Comparison of ENCODE assay signal across 19 cellular contexts in the genomic region with DNA sequence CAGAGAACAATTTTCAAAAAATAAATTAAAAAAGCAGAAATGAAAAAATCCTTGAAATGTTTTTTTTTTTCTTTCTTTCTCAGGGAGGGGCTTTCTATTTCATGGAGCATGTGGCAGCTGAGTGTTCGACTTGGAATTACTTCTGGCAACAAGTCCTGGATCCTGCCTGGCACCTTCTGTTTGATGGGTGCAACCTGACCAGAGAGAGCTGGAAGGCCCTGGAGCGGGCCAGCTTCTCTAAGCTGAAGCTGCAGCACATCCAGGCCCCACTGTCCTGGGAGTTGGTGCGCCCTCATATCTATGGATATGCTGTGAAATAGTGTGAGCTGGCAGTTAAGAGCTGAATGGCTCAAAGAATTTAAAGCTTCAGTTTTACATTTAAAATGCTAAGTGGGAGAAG. TPM values are rescaled to one million over a fixed set of nuclear protein-coding genes. Genes with fewer than 3 reads are reported as not detected.
DNase-seq lines count a peak whose midpoint lies in the region; ATAC-seq, FAIRE-seq and TF ChIP-seq lines count a peak whose summit lies in the region.
"Had no signal": no experiment of that assay in that cellular context is flagged by ENCODE, and none has a peak within 500 bp of the region (broad histone marks: within the 10 kb centered on the region; RNA-seq: fewer than 3 reads in every experiment).

No MANE protein-coding gene starts in this region.

- no peaks in the 10 kb centered on the region for H3K9me3 Mint-ChIP-seq in WTC11
- no peaks in the 10 kb centered on the region for H3K9me3 Mint-ChIP-seq in stimulated activated effector memory CD8-positive, alpha-beta T cell treated with anti-CD3 and anti-CD28 coated beads, Interleukin-12 subunit alpha, Interleukin-12 subunit beta, amount 100 ng/mL, for 72 hours
- H3K9me3 Mint-ChIP-seq: CD14-positive monocyte had no signal

- POLR2A ChIA-PET in WTC11 (lab: Charles Lee) = interaction anchor here (0.5 to 0.7 kb wide), 2 partner anchors 391 to 421 kb away, joined by 3 read pairs; no protein-coding TSS in a partner anchor

- H3K27ac Mint-ChIP-seq in WTC11 = 0 out of 2 replicates have a peak overlapping the region, but pooled peaks have one; percentile 43
- H3K27ac Mint-ChIP-seq in stimulated activated effector memory CD8-positive, alpha-beta T cell treated with anti-CD3 and anti-CD28 coated beads, Interleukin-12 subunit alpha, Interleukin-12 subunit beta, amount 100 ng/mL, for 72 hours = peak overlapping the region; percentile 33

- H3K36me3 ChIP-seq in kidney (ENCODE audit: control insufficient read depth in 1 of 2, insufficient read depth in 2 of 2, low read length in 2 of 2) = peaks cover 3 to 8% of the 10 kb centered on the region in 2 donors
- H3K36me3 ChIP-seq: HAP-1 had no signal

- H3K4me1 Mint-ChIP-seq in WTC11 = peaks cover 71% of the 10 kb centered on the region
- peaks cover 13% of the 10 kb centered on the region for H3K4me1 Mint-ChIP-seq in stimulated activated effector memory CD8-positive, alpha-beta T cell treated with anti-CD3 and anti-CD28 coated beads, Interleukin-12 subunit alpha, Interleukin-12 subunit beta, amount 100 ng/mL, for 72 hours

- H3K9ac ChIP-seq in kidney (ENCODE audit: low read length in 2 of 2) = no peak overlapping the region

- in situ Hi-C loops in G401 (cut with HindIII; ENCODE audit: low sequenced_read_pairs) = no loop called here

- no peak for ATAC-seq in WTC11
- peak; percentile 1 for ATAC-seq in left lobe of liver
- no peak for ATAC-seq in stimulated activated effector memory CD8-positive, alpha-beta T cell treated with anti-CD3 and anti-CD28 coated beads, Interleukin-12 subunit alpha, Interleukin-12 subunit beta, amount 100 ng/mL, for 72 hours
- ATAC-seq: Right ventricle myocardium inferior had no signal

- peaks cover 17 to 25% of the 10 kb centered on the region in 2 donors for H3K4me1 ChIP-seq in kidney (ENCODE audit: control insufficient read depth in 1 of 2, insufficient read depth in 1 of 2, low read depth in 1 of 2, low read length in 2 of 2)

- no peak for TF ChIP-seq CTCF in WTC11 (IDR thresholded peaks at IDR 0.05)
- no peak for TF ChIP-seq CTCF in kidney (IDR thresholded peaks at IDR 0.05; ENCODE audit: borderline replicate concordance, extremely low read depth, insufficient read depth)

- CTCF ChIA-PET in WTC11 (lab: Charles Lee) = interaction anchor here (1.1 kb wide), 1 partner anchor 98 kb away, joined by 3 read pairs; no protein-coding TSS in a partner anchor

- H3K4me3 ChIP-seq in kidney (ENCODE audit: low read length in 2 of 2) = no peak overlapping the region
- H3K4me3 ChIP-seq: HAP-1 had no signal

- H3K9me3 ChIP-seq in kidney (ENCODE audit: control insufficient read depth in 1 of 2, low read length in 2 of 2) = no peaks in the 10 kb centered on the region
- H3K9me3 ChIP-seq: HAP-1 had no signal

- H3K27me3 Mint-ChIP-seq in WTC11 (ENCODE audit: low read depth) = no peaks in the 10 kb centered on the region

- intact Hi-C loops in cardiac septum (cut with DNase I) = loop anchor here (5.0 kb wide), 1 partner anchor 57 kb away; no protein-coding TSS in a partner anchor
- intact Hi-C loops in kidney (cut with DNase I) = no loop called here

- DNase-seq in G401 (ENCODE audit: low spot score) (peak; percentile 58), WTC11 (ENCODE audit: low spot score) (no peak), left lobe of liver (ENCODE audit: low spot score) (peak; percentile 50), urothelium cell line (ENCODE audit: low spot score) (no peak), cardiac septum (ENCODE audit: low spot score) (no peak), kidney (no peak), NCI-H146 treated with DMSO at 0.1 percent for 48 hours (lab: John Stamatoyannopoulos, UW; ENCODE audit: unreplicated experiment) (no peak)
- DNase-seq in stimulated activated effector memory CD8-positive, alpha-beta T cell treated with anti-CD3 and anti-CD28 coated beads, Interleukin-12 subunit alpha, Interleukin-12 subunit beta, amount 100 ng/mL, for 72 hours (ENCODE audit: low spot score in 2 of 2) = no peak
- DNase-seq: COR-L47, DMS153, NCI-H1436 treated with DMSO at 0.1 percent for 48 hours, NCI-H2081 treated with DMSO at 0.1 percent for 48 hours, NCI-H2227 treated with DMSO at 0.1 percent for 48 hours, NCI-H526 treated with DMSO at 0.1 percent for 48 hours had no signal

- FAIRE-seq in urothelium cell line (lab: Jason Lieb, UNC) = no peak
- no peak for FAIRE-seq in kidney (lab: Jason Lieb, UNC)
- FAIRE-seq: A204.1 had no signal

- H3K27ac ChIP-seq in kidney (ENCODE audit: low read depth in 2 of 2, low read length in 2 of 2) = no peak overlapping the region

- peaks cover 7% of the 10 kb centered on the region; the same call in 1 of the 2 replicates for H3K36me3 Mint-ChIP-seq in WTC11
- H3K36me3 Mint-ChIP-seq in stimulated activated effector memory CD8-positive, alpha-beta T cell treated with anti-CD3 and anti-CD28 coated beads, Interleukin-12 subunit alpha, Interleukin-12 subunit beta, amount 100 ng/mL, for 72 hours = no peaks in the 10 kb centered on the region

- H3K4me3 Mint-ChIP-seq in WTC11 = no peak overlapping the region
- no peak overlapping the region for H3K4me3 Mint-ChIP-seq in stimulated activated effector memory CD8-positive, alpha-beta T cell treated with anti-CD3 and anti-CD28 coated beads, Interleukin-12 subunit alpha, Interleukin-12 subunit beta, amount 100 ng/mL, for 72 hours
- H3K4me3 Mint-ChIP-seq: CD14-positive monocyte had no signal

TF ChIP-seq in WTC11, 78 proteins besides CTCF, POLR2A, EP300 and RAD21 (continues in another document):
- TF ChIP-seq NR1H2 (CRISPR knock-in tag; IDR thresholded peaks at IDR 0.05) (no peak), NR2C2 (CRISPR knock-in tag; IDR thresholded peaks at IDR 0.05) (no peak), SP1 (CRISPR knock-in tag; conservative IDR thresholded peaks at IDR 0.05) (no peak), ATF1 (CRISPR knock-in tag; IDR thresholded peaks at IDR 0.05) (no peak), TEAD4 (CRISPR knock-in tag; IDR thresholded peaks at IDR 0.05) (no peak), GABPB1 (CRISPR knock-in tag; IDR thresholded peaks at IDR 0.05) (no peak)
- TF ChIP-seq, protein P1, sequence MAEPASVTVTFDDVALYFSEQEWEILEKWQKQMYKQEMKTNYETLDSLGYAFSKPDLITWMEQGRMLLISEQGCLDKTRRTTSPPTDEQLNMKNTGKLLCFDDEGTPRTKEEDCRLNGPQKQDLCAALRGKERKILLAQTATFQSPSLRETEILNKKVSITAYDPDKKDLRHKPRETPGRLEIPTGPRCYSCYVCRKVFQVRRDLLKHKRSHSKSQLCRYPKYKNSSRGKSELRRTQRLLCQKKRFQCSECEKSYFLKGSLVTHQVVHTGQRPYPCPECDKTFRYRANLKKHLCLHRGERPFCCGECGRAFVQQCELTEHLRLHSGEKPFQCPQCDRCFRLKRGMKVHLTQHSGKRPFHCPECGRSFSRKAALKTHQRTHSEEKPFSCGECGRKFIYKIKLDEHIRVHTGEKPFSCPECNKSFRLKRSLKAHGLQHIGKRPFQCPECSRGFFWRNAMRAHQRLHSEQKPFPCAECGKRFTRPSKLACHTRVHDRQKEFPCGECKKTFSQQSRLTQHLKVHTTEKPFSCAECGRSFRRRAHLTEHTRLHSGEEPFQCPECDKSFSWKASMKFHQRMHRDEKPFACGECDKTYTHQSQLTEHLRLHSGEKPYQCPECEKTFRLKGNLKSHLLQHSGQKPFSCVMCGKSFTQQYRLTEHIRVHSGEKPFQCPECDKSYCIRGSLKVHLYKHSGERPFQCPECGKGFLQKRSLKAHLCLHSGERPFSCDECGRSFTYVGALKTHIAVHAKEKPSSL (CRISPR knock-in tag; conservative IDR thresholded peaks at IDR 0.05) = no peak
- TF ChIP-seq, protein P2, sequence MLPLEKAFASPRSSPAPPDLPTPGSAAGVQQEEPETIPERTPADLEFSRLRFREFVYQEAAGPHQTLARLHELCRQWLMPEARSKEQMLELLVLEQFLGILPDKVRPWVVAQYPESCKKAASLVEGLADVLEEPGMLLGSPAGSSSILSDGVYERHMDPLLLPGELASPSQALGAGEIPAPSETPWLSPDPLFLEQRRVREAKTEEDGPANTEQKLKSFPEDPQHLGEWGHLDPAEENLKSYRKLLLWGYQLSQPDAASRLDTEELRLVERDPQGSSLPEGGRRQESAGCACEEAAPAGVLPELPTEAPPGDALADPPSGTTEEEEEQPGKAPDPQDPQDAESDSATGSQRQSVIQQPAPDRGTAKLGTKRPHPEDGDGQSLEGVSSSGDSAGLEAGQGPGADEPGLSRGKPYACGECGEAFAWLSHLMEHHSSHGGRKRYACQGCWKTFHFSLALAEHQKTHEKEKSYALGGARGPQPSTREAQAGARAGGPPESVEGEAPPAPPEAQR (CRISPR knock-in tag; IDR thresholded peaks at IDR 0.05) = no peak
- TF ChIP-seq, protein P3, sequence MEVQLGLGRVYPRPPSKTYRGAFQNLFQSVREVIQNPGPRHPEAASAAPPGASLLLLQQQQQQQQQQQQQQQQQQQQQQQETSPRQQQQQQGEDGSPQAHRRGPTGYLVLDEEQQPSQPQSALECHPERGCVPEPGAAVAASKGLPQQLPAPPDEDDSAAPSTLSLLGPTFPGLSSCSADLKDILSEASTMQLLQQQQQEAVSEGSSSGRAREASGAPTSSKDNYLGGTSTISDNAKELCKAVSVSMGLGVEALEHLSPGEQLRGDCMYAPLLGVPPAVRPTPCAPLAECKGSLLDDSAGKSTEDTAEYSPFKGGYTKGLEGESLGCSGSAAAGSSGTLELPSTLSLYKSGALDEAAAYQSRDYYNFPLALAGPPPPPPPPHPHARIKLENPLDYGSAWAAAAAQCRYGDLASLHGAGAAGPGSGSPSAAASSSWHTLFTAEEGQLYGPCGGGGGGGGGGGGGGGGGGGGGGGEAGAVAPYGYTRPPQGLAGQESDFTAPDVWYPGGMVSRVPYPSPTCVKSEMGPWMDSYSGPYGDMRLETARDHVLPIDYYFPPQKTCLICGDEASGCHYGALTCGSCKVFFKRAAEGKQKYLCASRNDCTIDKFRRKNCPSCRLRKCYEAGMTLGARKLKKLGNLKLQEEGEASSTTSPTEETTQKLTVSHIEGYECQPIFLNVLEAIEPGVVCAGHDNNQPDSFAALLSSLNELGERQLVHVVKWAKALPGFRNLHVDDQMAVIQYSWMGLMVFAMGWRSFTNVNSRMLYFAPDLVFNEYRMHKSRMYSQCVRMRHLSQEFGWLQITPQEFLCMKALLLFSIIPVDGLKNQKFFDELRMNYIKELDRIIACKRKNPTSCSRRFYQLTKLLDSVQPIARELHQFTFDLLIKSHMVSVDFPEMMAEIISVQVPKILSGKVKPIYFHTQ (CRISPR knock-in tag; IDR thresholded peaks at IDR 0.05) = no peak

RNA-seq across cellular contexts. Expression of a gene that starts 22.5 kb away (rescaled TPM):
- not detected in 2 replicates for total RNA-seq in G401 (2014; rRNA removed; shearing (Covaris generic))
- total RNA-seq in WTC11 (2021) (not detected in 3 replicates), left lobe of liver (not detected), cardiac septum (not detected), kidney (not detected)
- polyA plus RNA-seq in kidney (ENCODE audit: insufficient read depth, low read depth, low replicate concordance) = not detected
- total RNA-seq: LHCN-M2, Right ventricle myocardium inferior had no signal
- polyA plus RNA-seq: CD14-positive monocyte had no signal

Comparison
In these comparisons a context has a peak if more than half of its experiments do, and no peak if none do; other contexts are left out.
1. DNase-seq: peak in G401 (single experiment) and left lobe of liver (single experiment); none in WTC11 (single experiment), stimulated activated effector memory CD8-positive, alpha-beta T cell treated with anti-CD3 and anti-CD28 coated beads, Interleukin-12 subunit alpha, Interleukin-12 subunit beta, amount 100 ng/mL, for 72 hours (0 of 2), urothelium cell line (single experiment), cardiac septum (single experiment), kidney (single experiment) and NCI-H146 treated with DMSO at 0.1 percent for 48 hours (single experiment).